21 cellular contexts compared by ENCODE assay signal in genomic region chr16:672371-672770, GRCh38. TPM values are rescaled to one million over a fixed set of nuclear protein-coding genes. Genes with fewer than 3 reads are reported as not detected.
DNase-seq lines count a peak whose midpoint lies in the region; ATAC-seq, FAIRE-seq and TF ChIP-seq lines count a peak whose summit lies in the region.
"Had no signal": no experiment of that assay in that cellular context is flagged by ENCODE, and none has a peak within 500 bp of the region (broad histone marks: within the 10 kb centered on the region; RNA-seq: fewer than 3 reads in every experiment).

No MANE protein-coding gene starts in this region.

- H3K9me3 Mint-ChIP-seq in Caco-2 (ENCODE audit: unreplicated experiment) = no peaks in the 10 kb centered on the region
- H3K9me3 Mint-ChIP-seq: CD4-positive, CD25-positive, alpha-beta regulatory T cell; CD8-positive, alpha-beta T cell; HFFc6 had no signal

- 97% methylated on average over 19 of the region's 19 CpGs for WGBS in GM12878 (ENCODE audit: insufficient coverage, insufficient replicate concordance, low lambda C conversion rate, missing lambda C conversion rate)

- no peaks in the 10 kb centered on the region for H3K4me1 Mint-ChIP-seq in Caco-2 (ENCODE audit: low read depth, unreplicated experiment)

- H3K27me3 Mint-ChIP-seq in Caco-2 (ENCODE audit: insufficient read depth, unreplicated experiment) = no peaks in the 10 kb centered on the region
- H3K27me3 Mint-ChIP-seq: CD4-positive, CD25-positive, alpha-beta regulatory T cell had no signal

- H4K20me1 ChIP-seq in GM12878 (ENCODE audit: control insufficient read depth, insufficient read depth) = no peaks in the 10 kb centered on the region; the same call in 1 of the 2 replicates

- peak overlapping the region; percentile 82; the same call in 1 of the 2 replicates for H3K27ac ChIP-seq in 22Rv1
- H3K27ac ChIP-seq in GM12878 (ENCODE audit: control insufficient read depth, insufficient read depth) = no peak overlapping the region
- H3K27ac ChIP-seq: BLaER1, C4-2B had no signal

- no peak for FAIRE-seq in GM12878 (lab: Jason Lieb, UNC)
- FAIRE-seq: A204.1, GM12892, H54 had no signal

- no peak overlapping the region for H3K9ac ChIP-seq in GM12878 (ENCODE audit: control insufficient read depth, insufficient read depth, low read length)
- H3K9ac ChIP-seq: BLaER1 had no signal

- SMC1A ChIA-PET in GM12878 (lab: Charles Lee; ENCODE audit: uncharacterized antibody, unreplicated experiment) = no interaction called here

- H3K4me1 ChIP-seq in Caco-2 (no peaks in the 10 kb centered on the region; the same call in 1 of the 2 replicates), GM12878 (ENCODE audit: control insufficient read depth, insufficient read depth, low read length) (peaks cover 1% of the 10 kb centered on the region; the same call in 1 of the 2 replicates)

- no peak for TF ChIP-seq RAD21 in GM12878 (IDR thresholded peaks at IDR 0.05; ENCODE audit: insufficient read depth, low read depth, low read length)

- no peak overlapping the region for H3K27ac Mint-ChIP-seq in Caco-2 (ENCODE audit: unreplicated experiment)
- H3K27ac Mint-ChIP-seq: B cell; CD4-positive, CD25-positive, alpha-beta regulatory T cell; CD8-positive, alpha-beta T cell; HFFc6 had no signal

- peak; percentile 39; the same call in 1 of the 2 replicates for TF ChIP-seq POLR2A in GM12878 (IDR thresholded peaks at IDR 0.05; ENCODE audit: low read depth, low read length)

- CTCF ChIA-PET in Caco-2 (lab: Charles Lee) (no interaction called here), GM12878 (lab: Yijun Ruan, JAX) (no interaction called here)

- H3K4me2 ChIP-seq in GM12878 (ENCODE audit: control insufficient read depth, insufficient read depth) = no peak overlapping the region
- H3K4me2 ChIP-seq: BLaER1 had no signal

- no peak overlapping the region for H3K4me3 Mint-ChIP-seq in Caco-2 (ENCODE audit: unreplicated experiment)
- H3K4me3 Mint-ChIP-seq: B cell; CD8-positive, alpha-beta T cell; HFFc6 had no signal

- RAD21 ChIA-PET in GM12878 (lab: Charles Lee; ENCODE audit: unreplicated experiment) = no interaction called here

- H3K79me2 ChIP-seq in GM12878 (ENCODE audit: control insufficient read depth, insufficient read depth, low read length) = peaks cover 16% of the 10 kb centered on the region

- peaks cover 17% of the 10 kb centered on the region for H3K36me3 Mint-ChIP-seq in Caco-2 (ENCODE audit: insufficient read depth, unreplicated experiment)
- H3K36me3 Mint-ChIP-seq: CD4-positive, CD25-positive, alpha-beta regulatory T cell had no signal

- in situ Hi-C loops in GM12878 (cut with MboI) = no loop called here

- ATAC-seq in GM12878 (no peak), HG03469 (IDR thresholded peaks at IDR 0.05; ENCODE audit: unreplicated experiment) (no peak)
- ATAC-seq: CD8-positive, alpha-beta T cell had no signal

- TF ChIP-seq CTCF in 22Rv1 (IDR thresholded peaks at IDR 0.05) (no peak), Caco-2 (IDR thresholded peaks at IDR 0.05; ENCODE audit: insufficient read depth in 1 of 2, low read depth in 1 of 2, low read length in 1 of 2, severe bottlenecking in 1 of 2, unreplicated experiment in 1 of 2) (no peak), GM12878 (IDR thresholded peaks at IDR 0.05 in 2 of 3, conservative IDR thresholded peaks at IDR 0.05 in 1 of 3; ENCODE audit: control insufficient read depth in 2 of 3, extremely low read depth in 1 of 3, insufficient read depth in 1 of 3, low read depth in 3 of 3, low read length in 3 of 3) (no peak)

- BruUV-seq in Caco-2 (replicated peaks; lab: Mats Ljungman, UMichigan) = TSS peak; percentile 3
- BruUV-seq in GM12878 (replicated peaks; lab: Mats Ljungman, UMichigan) = no TSS peak

- TF ChIP-seq EP300 in GM12878 (IDR thresholded peaks at IDR 0.05; ENCODE audit: borderline replicate concordance in 1 of 2, control insufficient read depth in 1 of 2, low read depth in 2 of 2, low read length in 2 of 2) = no peak

- H3K27me3 ChIP-seq in Caco-2 (replicated peaks; ENCODE audit: control insufficient read depth, insufficient read depth, low read length) (no peaks in the 10 kb centered on the region), GM12878 (replicated peaks in 1 of 2; ENCODE audit: control insufficient read depth in 2 of 2, insufficient read depth in 2 of 2, low read length in 1 of 2) (no peaks in the 10 kb centered on the region)

- intact Hi-C loops in Caco-2 (cut with micrococcal nuclease; ENCODE audit: unreplicated experiment) (no loop called here), GM12878 (cut with micrococcal nuclease; ENCODE audit: unreplicated experiment) (no loop called here)

- H3K36me3 ChIP-seq in Caco-2 (ENCODE audit: control insufficient read depth, insufficient read depth, low read length) (peaks cover 5% of the 10 kb centered on the region), GM12878 (ENCODE audit: control insufficient read depth in 2 of 2, insufficient read depth in 2 of 2, low read length in 1 of 2) (peaks cover 0 to 18% of the 10 kb centered on the region in 2 experiments; a peak in 3 of 4 replicates)

- POLR2A ChIA-PET in Caco-2 (lab: Charles Lee) (no interaction called here), GM12878 (lab: Charles Lee) (no interaction called here)

- no peak for DNase-seq in Caco-2
- DNase-seq in GM12878 (ENCODE audit: low read depth, low spot score) = no peak
- DNase-seq in Kasumi-1 (lab: John Stamatoyannopoulos, UW) = no peak
- DNase-seq in amniotic stem cell (lab: John Stamatoyannopoulos, UW) = no peak
- DNase-seq: Calu3; CD4-positive, CD25-positive, alpha-beta regulatory T cell; CD8-positive, alpha-beta T cell; DMS53; DMS79 treated with DMSO at 0.1 percent for 48 hours; GF-D8; GOT3; HFFc6 had no signal

- no peak overlapping the region for H2AFZ ChIP-seq in GM12878 (ENCODE audit: control insufficient read depth, low read depth, low read length)

- H3K9me3 ChIP-seq in Caco-2 (no peaks in the 10 kb centered on the region), GM12878 (replicated peaks; ENCODE audit: control insufficient read depth, insufficient read depth, low read length) (no peaks in the 10 kb centered on the region)
- H3K9me3 ChIP-seq: BLaER1, HAP-1 had no signal

- no peak overlapping the region for H3K4me3 ChIP-seq in Caco-2 (ENCODE audit: low read depth, low read length)
- H3K4me3 ChIP-seq in GM12878 = no peak overlapping the region
- H3K4me3 ChIP-seq: BLaER1, HAP-1 had no signal

RNA-seq across cellular contexts. Expression of gene RHBDL1, which starts 3.1 kb away (rescaled TPM):
- total RNA-seq in Caco-2 (2022) (2.9 and 3.2 TPM in 2 replicates), GM12878 (2014; rRNA removed) (0.22 and 0.28 TPM in 2 replicates), GM12878 (2014; rRNA removed; fragmentation: Illumina TruSeq; extraction: Trizol) (0.09 TPM in 1 of 2 replicates, not detected in the other), GM12878 (2021) (1.0 and 1.3 TPM in 2 replicates)
- total RNA-seq in GM12878 (2013; cell fraction: nucleolus; rRNA removed) = 7.5 and 8.6 TPM in 2 replicates
- 0.62 TPM for polyA plus RNA-seq in GM12878 (2011; ENCODE audit: low read depth)
- polyA plus RNA-seq in GM12878 (2011; rRNA removed) (0.27 and 0.65 TPM in 2 replicates), GM12878 (2014; fragmentation: Illumina TruSeq; extraction: Trizol) (0.04 TPM in 1 of 2 replicates, not detected in the other), GM12878 (2014; fragmentation: Nextera tagmentation; extraction: Ambion mirVana) (not detected), GM12878 (2014; rRNA removed) (0.82 and 0.88 TPM in 2 replicates), GM12878 (2016; fragmentation: Nextera tagmentation; extraction: Ambion mirVana) (not detected)
- polyA plus RNA-seq in GM12878 (2011; cell fraction: cytosol; rRNA removed) = 0.60 and 1.5 TPM in 2 replicates
- polyA plus RNA-seq in GM12878 (2011; cell fraction: nucleus; rRNA removed) = 39.2 and 45.8 TPM in 2 replicates
- 1.5 and 2.2 TPM in 2 replicates for polyA plus RNA-seq in GM12878 (2012)
- 0.15 TPM in 1 of 2 replicates, not detected in the other for polyA minus RNA-seq in GM12878 (2011; rRNA and poly(A)+ RNA removed)
- polyA minus RNA-seq in GM12878 (2011; cell fraction: cytosol; rRNA and poly(A)+ RNA removed) = not detected in 2 replicates
- polyA minus RNA-seq in GM12878 (2011; cell fraction: nucleus; rRNA and poly(A)+ RNA removed) = 3.9 and 4.1 TPM in 2 replicates

RNA-seq across cellular contexts. Expression of gene RHOT2, which starts 4.4 kb away (rescaled TPM):
- total RNA-seq in Caco-2 (2022) (96.7 and 106 TPM in 2 replicates), GM12878 (2014; rRNA removed) (57.3 and 77.8 TPM in 2 replicates), GM12878 (2014; rRNA removed; fragmentation: Illumina TruSeq; extraction: Trizol) (20.6 and 23.5 TPM in 2 replicates), GM12878 (2021) (149 and 167 TPM in 2 replicates)
- 119 and 139 TPM in 2 replicates for total RNA-seq in GM12878 (2013; cell fraction: nucleolus; rRNA removed)
- 39.2 TPM for polyA plus RNA-seq in GM12878 (2011; ENCODE audit: low read depth)
- polyA plus RNA-seq in GM12878 (2011; rRNA removed) (31.1 and 61.9 TPM in 2 replicates), GM12878 (2014; fragmentation: Illumina TruSeq; extraction: Trizol) (9.4 and 44.3 TPM in 2 replicates), GM12878 (2014; fragmentation: Nextera tagmentation; extraction: Ambion mirVana) (1 to 10 TPM; 3.7 to 5.6 TPM), GM12878 (2014; rRNA removed) (174 and 190 TPM in 2 replicates), GM12878 (2016; fragmentation: Nextera tagmentation; extraction: Ambion mirVana) (100 to 1,000 TPM; 124 to 141 TPM)
- polyA plus RNA-seq in GM12878 (2011; cell fraction: cytosol; rRNA removed) = 64.6 and 110 TPM in 2 replicates
- 755 and 892 TPM in 2 replicates for polyA plus RNA-seq in GM12878 (2011; cell fraction: nucleus; rRNA removed)
- 84.4 and 122 TPM in 2 replicates for polyA plus RNA-seq in GM12878 (2012)
- 17.0 and 34.0 TPM in 2 replicates for polyA minus RNA-seq in GM12878 (2011; rRNA and poly(A)+ RNA removed)
- polyA minus RNA-seq in GM12878 (2011; cell fraction: cytosol; rRNA and poly(A)+ RNA removed) = 28.9 and 35.5 TPM in 2 replicates
- 107 and 163 TPM in 2 replicates for polyA minus RNA-seq in GM12878 (2011; cell fraction: nucleus; rRNA and poly(A)+ RNA removed)

RNA-seq across cellular contexts. Expression of gene STUB1, which starts 7.8 kb away (rescaled TPM):
- total RNA-seq in Caco-2 (2022) (77.8 and 86.6 TPM in 2 replicates), GM12878 (2014; rRNA removed) (87.5 and 104 TPM in 2 replicates), GM12878 (2014; rRNA removed; fragmentation: Illumina TruSeq; extraction: Trizol) (63.0 and 65.8 TPM in 2 replicates), GM12878 (2021) (82.6 and 92.2 TPM in 2 replicates)
- 15.6 and 16.6 TPM in 2 replicates for total RNA-seq in GM12878 (2013; cell fraction: nucleolus; rRNA removed)
- polyA plus RNA-seq in GM12878 (2011; ENCODE audit: low read depth) = 22.5 TPM
- polyA plus RNA-seq in GM12878 (2011; rRNA removed) (25.6 and 47.6 TPM in 2 replicates), GM12878 (2014; fragmentation: Illumina TruSeq; extraction: Trizol) (16.1 and 49.7 TPM in 2 replicates), GM12878 (2014; fragmentation: Nextera tagmentation; extraction: Ambion mirVana) (10 to 100 TPM in 1 of 2 experiments, 1 to 10 TPM in 1; 4.2 to 26.6 TPM), GM12878 (2014; rRNA removed) (71.3 and 80.9 TPM in 2 replicates), GM12878 (2016; fragmentation: Nextera tagmentation; extraction: Ambion mirVana) (100 to 1,000 TPM; 120 to 136 TPM)
- 49.7 and 69.9 TPM in 2 replicates for polyA plus RNA-seq in GM12878 (2011; cell fraction: cytosol; rRNA removed)
- polyA plus RNA-seq in GM12878 (2011; cell fraction: nucleus; rRNA removed) = 81.0 and 81.5 TPM in 2 replicates
- polyA plus RNA-seq in GM12878 (2012) = 38.6 and 46.4 TPM in 2 replicates
- 16.1 and 27.4 TPM in 2 replicates for polyA minus RNA-seq in GM12878 (2011; rRNA and poly(A)+ RNA removed)
- 14.2 and 17.0 TPM in 2 replicates for polyA minus RNA-seq in GM12878 (2011; cell fraction: cytosol; rRNA and poly(A)+ RNA removed)
- polyA minus RNA-seq in GM12878 (2011; cell fraction: nucleus; rRNA and poly(A)+ RNA removed) = 21.4 and 26.1 TPM in 2 replicates

RNA-seq across cellular contexts. Expression of gene JMJD8, which starts 11.8 kb away (rescaled TPM):
- total RNA-seq in Caco-2 (2022) (46.7 and 52.4 TPM in 2 replicates), GM12878 (2014; rRNA removed) (30.5 and 37.6 TPM in 2 replicates), GM12878 (2014; rRNA removed; fragmentation: Illumina TruSeq; extraction: Trizol) (15.6 and 18.5 TPM in 2 replicates), GM12878 (2021) (38.2 and 39.1 TPM in 2 replicates)
- total RNA-seq in GM12878 (2013; cell fraction: nucleolus; rRNA removed) = 34.5 and 44.5 TPM in 2 replicates
- polyA plus RNA-seq in GM12878 (2011; ENCODE audit: low read depth) = 8.0 TPM
- polyA plus RNA-seq in GM12878 (2011; rRNA removed) (8.0 and 23.5 TPM in 2 replicates), GM12878 (2014; fragmentation: Illumina TruSeq; extraction: Trizol) (8.0 and 23.9 TPM in 2 replicates), GM12878 (2014; fragmentation: Nextera tagmentation; extraction: Ambion mirVana) (1 to 10 TPM in 1 of 2 experiments, under 1 TPM in 1; 1.00 to 3.4 TPM), GM12878 (2014; rRNA removed) (46.5 and 47.2 TPM in 2 replicates), GM12878 (2016; fragmentation: Nextera tagmentation; extraction: Ambion mirVana) (10 to 100 TPM; 39.1 to 50.4 TPM)
- 42.2 and 55.5 TPM in 2 replicates for polyA plus RNA-seq in GM12878 (2011; cell fraction: cytosol; rRNA removed)
- 114 and 133 TPM in 2 replicates for polyA plus RNA-seq in GM12878 (2011; cell fraction: nucleus; rRNA removed)
- 18.7 and 24.7 TPM in 2 replicates for polyA plus RNA-seq in GM12878 (2012)
- 10.8 and 12.3 TPM in 2 replicates for polyA minus RNA-seq in GM12878 (2011; rRNA and poly(A)+ RNA removed)
- polyA minus RNA-seq in GM12878 (2011; cell fraction: cytosol; rRNA and poly(A)+ RNA removed) = 11.1 and 13.1 TPM in 2 replicates
- polyA minus RNA-seq in GM12878 (2011; cell fraction: nucleus; rRNA and poly(A)+ RNA removed) = 25.0 and 41.8 TPM in 2 replicates

RNA-seq across cellular contexts. Expression of gene WDR24, which starts 17.8 kb away (rescaled TPM):
- total RNA-seq in Caco-2 (2022) = 10.8 and 11.7 TPM in 2 replicates
- total RNA-seq in GM12878 (2013; cell fraction: nucleolus; rRNA removed) = 31.3 and 34.6 TPM in 2 replicates
- total RNA-seq in GM12878 (2014; rRNA removed) = 3.8 and 4.1 TPM in 2 replicates
- total RNA-seq in GM12878 (2014; rRNA removed; fragmentation: Illumina TruSeq; extraction: Trizol) = 2.2 TPM in 2 replicates
- 16.5 and 19.7 TPM in 2 replicates for total RNA-seq in GM12878 (2021)
- polyA plus RNA-seq in GM12878 (2011; ENCODE audit: low read depth) = 3.7 TPM
- 1.2 and 3.4 TPM in 2 replicates for polyA plus RNA-seq in GM12878 (2011; rRNA removed)
- polyA plus RNA-seq in GM12878 (2011; cell fraction: cytosol; rRNA removed) = 6.3 and 9.4 TPM in 2 replicates
- polyA plus RNA-seq in GM12878 (2011; cell fraction: nucleus; rRNA removed) = 55.1 and 67.4 TPM in 2 replicates
- polyA plus RNA-seq in GM12878 (2012) = 11.6 and 13.8 TPM in 2 replicates
- 0.82 and 2.6 TPM in 2 replicates for polyA plus RNA-seq in GM12878 (2014; fragmentation: Illumina TruSeq; extraction: Trizol)
- under 1 TPM; 0.06 to 0.22 TPM for polyA plus RNA-seq in GM12878 (2014; fragmentation: Nextera tagmentation; extraction: Ambion mirVana)
- 9.4 and 12.9 TPM in 2 replicates for polyA plus RNA-seq in GM12878 (2014; rRNA removed)
- polyA plus RNA-seq in GM12878 (2016; fragmentation: Nextera tagmentation; extraction: Ambion mirVana) = 10 to 100 TPM; 18.8 to 20.4 TPM
- 5.0 and 11.4 TPM in 2 replicates for polyA minus RNA-seq in GM12878 (2011; rRNA and poly(A)+ RNA removed)
- polyA minus RNA-seq in GM12878 (2011; cell fraction: cytosol; rRNA and poly(A)+ RNA removed) = 5.5 and 7.2 TPM in 2 replicates
- polyA minus RNA-seq in GM12878 (2011; cell fraction: nucleus; rRNA and poly(A)+ RNA removed) = 11.7 and 18.8 TPM in 2 replicates
